In genomic region chr16:3841729-3842508, GRCh38 we compare ENCODE assay signal across 1 cellular context.
TF ChIP-seq lines count a peak whose summit lies in the region.

No MANE protein-coding gene starts in this region.

TF ChIP-seq in IMR-90, 13 proteins besides CTCF, POLR2A, EP300 and RAD21 (continued from another document):
- TF ChIP-seq CHD1 (IDR thresholded peaks at IDR 0.05; ENCODE audit: low read depth, low read length) = no peak
- TF ChIP-seq NFE2L2 (IDR thresholded peaks at IDR 0.05; ENCODE audit: low read depth, low read length) = no peak
- no peak for TF ChIP-seq BHLHE40 (IDR thresholded peaks at IDR 0.05; ENCODE audit: low read depth, low read length)
- TF ChIP-seq RFX5 (IDR thresholded peaks at IDR 0.05; ENCODE audit: low read depth, low read length) = no peak
- no peak for TF ChIP-seq RCOR1 (IDR thresholded peaks at IDR 0.05; ENCODE audit: insufficient replicate concordance, low read length)
- TF ChIP-seq ELK1 (IDR thresholded peaks at IDR 0.05; ENCODE audit: borderline replicate concordance, low read depth, low read length) = no peak
- no peak for TF ChIP-seq SMC3 (IDR thresholded peaks at IDR 0.05; ENCODE audit: low read depth, low read length)
- no peak for TF ChIP-seq FOS (IDR thresholded peaks at IDR 0.05; ENCODE audit: low read depth, low read length)
- TF ChIP-seq MAZ (IDR thresholded peaks at IDR 0.05; ENCODE audit: borderline replicate concordance, low read depth, low read length) = no peak
